Comparison of ENCODE assay signal across 8 cellular contexts in the genomic region with DNA sequence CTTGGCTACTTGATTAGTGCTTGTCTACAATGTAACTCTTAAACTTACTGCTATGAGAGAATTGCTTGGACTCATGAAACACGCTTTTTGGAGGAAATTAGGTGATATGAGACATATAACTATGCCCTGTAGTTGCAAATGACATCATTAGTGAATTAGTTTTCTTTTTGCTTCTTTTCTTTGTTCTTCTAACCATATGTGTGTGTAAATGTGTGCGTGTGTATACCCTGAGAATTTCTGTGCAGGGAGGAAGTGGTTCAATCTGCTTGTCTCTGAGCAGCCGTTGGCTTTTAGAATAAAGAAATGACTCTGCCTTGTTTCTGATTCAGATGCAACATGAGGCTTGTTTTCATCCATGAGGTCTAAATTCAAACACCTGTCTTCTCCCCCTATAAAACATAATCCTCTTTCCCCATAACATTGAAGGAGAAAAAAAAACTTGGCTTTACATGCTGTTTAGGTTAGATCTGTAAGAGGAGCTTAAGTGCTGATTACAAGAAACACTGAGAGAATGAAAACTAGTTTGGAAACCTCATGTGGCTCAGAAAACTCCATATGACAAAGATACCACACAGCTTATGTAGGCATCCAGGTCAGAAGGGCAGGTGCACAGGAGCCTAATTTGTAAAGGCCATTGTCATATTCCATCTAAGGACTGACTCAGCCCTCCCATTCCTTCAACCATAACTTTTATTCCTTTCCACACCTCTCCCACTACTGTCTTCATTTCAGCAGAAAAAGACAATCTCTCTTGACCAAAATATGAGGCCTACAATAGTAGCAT. TPM values are rescaled to one million over a fixed set of nuclear protein-coding genes. Genes with fewer than 3 reads are reported as not detected.
DNase-seq lines count a peak whose midpoint lies in the region; ATAC-seq and TF ChIP-seq lines count a peak whose summit lies in the region.

No MANE protein-coding gene starts in this region.

- H3K4me3 ChIP-seq in dorsolateral prefrontal cortex (no peak overlapping the region), body of pancreas (no peak overlapping the region)

- no peak for DNase-seq in activated T-cell treated with anti-CD3 and anti-CD28 coated beads, Interleukin-2, amount 50 U/mL, for 24 hours
- DNase-seq in activated T-cell treated with anti-CD3 and anti-CD28 coated beads, Interleukin-2, amount 50 U/mL, for 1 hour, result no peak
- peak; percentile 89 for DNase-seq in NCI-H82 (lab: John Stamatoyannopoulos, UW)
- no peak for DNase-seq in NCI-H146 treated with DMSO at 0.1 percent for 48 hours (lab: John Stamatoyannopoulos, UW; ENCODE audit: unreplicated experiment)
- no peak for DNase-seq in dorsolateral prefrontal cortex
- DNase-seq in body of pancreas, result no peak

- peaks cover 32% of the 10 kb centered on the region for H3K4me1 Mint-ChIP-seq in activated T-cell treated with anti-CD3 and anti-CD28 coated beads, Interleukin-2, amount 50 U/mL, for 24 hours (ENCODE audit: low read depth)
- peaks cover 17% of the 10 kb centered on the region for H3K4me1 Mint-ChIP-seq in stimulated activated memory B cell treated with anti-CD40 and anti-IgM and Interleukin-4, amounts not matched to agents 10 μg/mL and 1 μg/mL and 100 μg/mL, for 72 hours

- no peaks in the 10 kb centered on the region for H3K4me1 ChIP-seq in body of pancreas

- no peak for TF ChIP-seq POLR2A in body of pancreas (IDR thresholded peaks at IDR 0.05)

- H3K36me3 Mint-ChIP-seq in activated T-cell treated with anti-CD3 and anti-CD28 coated beads, Interleukin-2, amount 50 U/mL, for 24 hours (ENCODE audit: low read depth), result no peaks in the 10 kb centered on the region
- no peaks in the 10 kb centered on the region for H3K36me3 Mint-ChIP-seq in stimulated activated memory B cell treated with anti-CD40 and anti-IgM and Interleukin-4, amounts not matched to agents 10 μg/mL and 1 μg/mL and 100 μg/mL, for 72 hours

- H3K9me3 Mint-ChIP-seq in activated T-cell treated with anti-CD3 and anti-CD28 coated beads, Interleukin-2, amount 50 U/mL, for 24 hours, result no peaks in the 10 kb centered on the region
- H3K9me3 Mint-ChIP-seq in stimulated activated memory B cell treated with anti-CD40 and anti-IgM and Interleukin-4, amounts not matched to agents 10 μg/mL and 1 μg/mL and 100 μg/mL, for 72 hours, result no peaks in the 10 kb centered on the region

- no peak for TF ChIP-seq CTCF in dorsolateral prefrontal cortex (IDR thresholded peaks at IDR 0.05 in 54 of 56, conservative IDR thresholded peaks at IDR 0.05 in 2 of 56; ENCODE audit: low read depth in 1 of 56, partially characterized antibody in 56 of 56)
- TF ChIP-seq CTCF in body of pancreas (IDR thresholded peaks at IDR 0.05), result no peak

- intact Hi-C loops in dorsolateral prefrontal cortex (cut with DNase I), result no loop called here
- intact Hi-C loops in body of pancreas (cut with DNase I), result no loop called here

- no peaks in the 10 kb centered on the region for H3K36me3 ChIP-seq in body of pancreas (replicated peaks in 1 of 2; ENCODE audit: insufficient read depth in 1 of 2, low read depth in 2 of 2)

- H3K9me3 ChIP-seq in body of pancreas, result no peaks in the 10 kb centered on the region

- H3K4me3 Mint-ChIP-seq in activated T-cell treated with anti-CD3 and anti-CD28 coated beads, Interleukin-2, amount 50 U/mL, for 24 hours, result peak overlapping the region; percentile 11
- no peak overlapping the region for H3K4me3 Mint-ChIP-seq in stimulated activated memory B cell treated with anti-CD40 and anti-IgM and Interleukin-4, amounts not matched to agents 10 μg/mL and 1 μg/mL and 100 μg/mL, for 72 hours

- H3K27ac ChIP-seq in dorsolateral prefrontal cortex (no peak overlapping the region), body of pancreas (no peak overlapping the region)

- WGBS in body of pancreas, 2 donors, result 70 to 94% methylated on average over 3 of the region's 3 CpGs

- ATAC-seq in HG02852 (IDR thresholded peaks at IDR 0.05; ENCODE audit: unreplicated experiment) (peak; percentile 81), body of pancreas (no peak)
- ATAC-seq in stimulated activated memory B cell treated with anti-CD40 and anti-IgM and Interleukin-4, amounts not matched to agents 10 μg/mL and 1 μg/mL and 100 μg/mL, for 72 hours, result peak; percentile 94

- no peaks in the 10 kb centered on the region for H3K27me3 ChIP-seq in dorsolateral prefrontal cortex
- no peaks in the 10 kb centered on the region for H3K27me3 ChIP-seq in body of pancreas

- no peaks in the 10 kb centered on the region for H3K27me3 Mint-ChIP-seq in activated T-cell treated with anti-CD3 and anti-CD28 coated beads, Interleukin-2, amount 50 U/mL, for 24 hours
- peaks cover 10% of the 10 kb centered on the region for H3K27me3 Mint-ChIP-seq in stimulated activated memory B cell treated with anti-CD40 and anti-IgM and Interleukin-4, amounts not matched to agents 10 μg/mL and 1 μg/mL and 100 μg/mL, for 72 hours

- H3K27ac Mint-ChIP-seq in activated T-cell treated with anti-CD3 and anti-CD28 coated beads, Interleukin-2, amount 50 U/mL, for 24 hours, result peak overlapping the region; percentile 89
- peak overlapping the region; percentile 60 for H3K27ac Mint-ChIP-seq in stimulated activated memory B cell treated with anti-CD40 and anti-IgM and Interleukin-4, amounts not matched to agents 10 μg/mL and 1 μg/mL and 100 μg/mL, for 72 hours

RNA-seq across cellular contexts. Expression of a gene that starts 30.5 kb away (rescaled TPM):
- 10 to 100 TPM in 3 of 120 experiments, 1 to 10 TPM in 117; 1.9 to 12.9 (median 5.7) TPM for total RNA-seq in dorsolateral prefrontal cortex
- 1 to 10 TPM in 1 of 2 donors, under 1 TPM in 1; 0.26 to 1.3 TPM for total RNA-seq in body of pancreas
